Comparison of ENCODE assay signal across 1 cellular context in genomic region chr6:17473554-17473953, GRCh38.
TF ChIP-seq lines count a peak whose summit lies in the region.

No MANE protein-coding gene starts in this region.

TF ChIP-seq in HEK293, 187 proteins besides CTCF, POLR2A, EP300 and RAD21 (continued from another document):
- TF ChIP-seq ZBTB44 (tag by site-specific recombination; IDR thresholded peaks at IDR 0.05) (peak; percentile 80), WT1 (tag by site-specific recombination; IDR thresholded peaks at IDR 0.05) (peak; percentile 96), KLF1 (tag by site-specific recombination; IDR thresholded peaks at IDR 0.05) (no peak), ZNF24 (tag by site-specific recombination; IDR thresholded peaks at IDR 0.05) (peak; percentile 73; the same call in 1 of the 2 replicates), ZSCAN5A (tag by site-specific recombination; IDR thresholded peaks at IDR 0.05) (no peak), ZNF112 (tag by site-specific recombination; IDR thresholded peaks at IDR 0.05) (no peak), ZNF426 (tag by site-specific recombination; IDR thresholded peaks at IDR 0.05) (no peak), ZBTB17 (tag by site-specific recombination; IDR thresholded peaks at IDR 0.05) (peak; percentile 80), GLI4 (tag by site-specific recombination; IDR thresholded peaks at IDR 0.05) (no peak), ZNF670 (tag by site-specific recombination; IDR thresholded peaks at IDR 0.05; ENCODE audit: low read depth) (no peak), ZNF513 (tag by site-specific recombination; IDR thresholded peaks at IDR 0.05) (no peak), ZNF140 (tag by site-specific recombination; IDR thresholded peaks at IDR 0.05) (no peak), ZSCAN23 (tag by site-specific recombination; IDR thresholded peaks at IDR 0.05) (peak; percentile 78; the same call in 1 of the 2 replicates), BCL11B (tag by site-specific recombination; IDR thresholded peaks at IDR 0.05; ENCODE audit: low read depth) (peak; percentile 80; the same call in 1 of the 2 replicates), RBAK (tag by site-specific recombination; IDR thresholded peaks at IDR 0.05) (no peak), SP2 (tag by site-specific recombination; IDR thresholded peaks at IDR 0.05) (no peak; the same call in 1 of the 2 replicates), ZNF585B (tag by site-specific recombination; IDR thresholded peaks at IDR 0.05) (no peak), ZBTB49 (tag by site-specific recombination; IDR thresholded peaks at IDR 0.05; ENCODE audit: low read depth) (no peak), ZNF792 (tag by site-specific recombination; IDR thresholded peaks at IDR 0.05) (no peak), ZNF157 (tag by site-specific recombination; IDR thresholded peaks at IDR 0.05) (no peak), ZNF114 (tag by site-specific recombination; IDR thresholded peaks at IDR 0.05) (no peak), ZSCAN30 (tag by site-specific recombination; IDR thresholded peaks at IDR 0.05) (peak; percentile 77), ZNF19 (tag by site-specific recombination; IDR thresholded peaks at IDR 0.05; ENCODE audit: low read depth) (no peak), ZNF473 (tag by site-specific recombination; IDR thresholded peaks at IDR 0.05) (no peak), ZNF202 (tag by site-specific recombination; IDR thresholded peaks at IDR 0.05; ENCODE audit: borderline replicate concordance) (no peak), ZNF777 (tag by site-specific recombination; IDR thresholded peaks at IDR 0.05; ENCODE audit: borderline replicate concordance) (no peak), ZNF280C (tag by site-specific recombination; IDR thresholded peaks at IDR 0.05) (no peak), ZFHX2 (tag by site-specific recombination; conservative IDR thresholded peaks at IDR 0.05) (peak; percentile 24; the same call in 1 of the 2 replicates), ZNF2 (tag by site-specific recombination; IDR thresholded peaks at IDR 0.05) (peak; percentile 86), ZFP3 (tag by site-specific recombination; IDR thresholded peaks at IDR 0.05; ENCODE audit: low read depth) (no peak), SETDB1 (IDR thresholded peaks at IDR 0.05; ENCODE audit: insufficient read length, low read length) (no peak), ZNF664 (tag by site-specific recombination; IDR thresholded peaks at IDR 0.05) (no peak), ZNF610 (tag by site-specific recombination; IDR thresholded peaks at IDR 0.05; ENCODE audit: borderline replicate concordance) (no peak), ZNF274 (IDR thresholded peaks at IDR 0.05; ENCODE audit: low read length) (no peak), ZNF274 (tag by site-specific recombination; IDR thresholded peaks at IDR 0.05; ENCODE audit: borderline replicate concordance) (no peak), ZNF596 (tag by site-specific recombination; IDR thresholded peaks at IDR 0.05) (peak; percentile 62; the same call in 1 of the 2 replicates), ZNF175 (tag by site-specific recombination; IDR thresholded peaks at IDR 0.05) (no peak), KLF17 (tag by site-specific recombination; IDR thresholded peaks at IDR 0.05) (0 out of 2 replicates have a peak, but pooled peaks have one; percentile 67), INSM2 (tag by site-specific recombination; IDR thresholded peaks at IDR 0.05) (peak; percentile 94), ZNF132 (tag by site-specific recombination; IDR thresholded peaks at IDR 0.05; ENCODE audit: borderline replicate concordance) (no peak), ZNF561 (tag by site-specific recombination; IDR thresholded peaks at IDR 0.05; ENCODE audit: borderline replicate concordance) (peak; percentile 59; the same call in 1 of the 2 replicates), ZNF335 (tag by site-specific recombination; conservative IDR thresholded peaks at IDR 0.05) (0 out of 2 replicates have a peak, but pooled peaks have one; percentile 26), SCRT1 (tag by site-specific recombination; IDR thresholded peaks at IDR 0.05; ENCODE audit: borderline replicate concordance) (no peak)
